8 cellular contexts compared by ENCODE assay signal in genomic region chr18:63137999-63138448, GRCh38.
DNase-seq lines count a peak whose midpoint lies in the region; ATAC-seq, FAIRE-seq and TF ChIP-seq lines count a peak whose summit lies in the region.

No MANE protein-coding gene starts in this region.

- DNase-seq in stimulated activated CD4-positive, alpha-beta T cell treated with anti-CD3 and anti-CD28 coated beads, Interleukin-15, amount 100 ng/mL, for 24 hours = peak; percentile 50
- DNase-seq in stimulated activated CD4-positive, alpha-beta T cell treated with anti-CD3 and anti-CD28 coated beads, Interleukin-12 subunit alpha, Interleukin-12 subunit beta, amount 100 ng/mL, for 4 hours = no peak
- peak in 3 of 5 experiments; percentile 34 to 86 (median 74) for DNase-seq in T-helper 2 cell
- DNase-seq in endothelial cell of umbilical vein (ENCODE audit: low read depth, low spot score) = peak; percentile 85
- no peak for DNase-seq in stimulated activated naive B cell treated with anti-CD40 and anti-IgM and Interleukin-4, amounts not matched to agents 10 μg/mL and 1 μg/mL and 100 μg/mL, for 72 hours
- no peak for DNase-seq in BE2C
- DNase-seq in amygdala (lab: John Stamatoyannopoulos, UW) = no peak

- CTCF ChIA-PET in endothelial cell of umbilical vein (lab: Charles Lee) = interaction anchor here (0.8 to 1.3 kb wide), 5 partner anchors 15 to 188 kb away, joined by 3 to 6 read pairs (median 3); no protein-coding TSS in a partner anchor

- H3K4me1 Mint-ChIP-seq in stimulated activated naive B cell treated with anti-CD40 and anti-IgM and Interleukin-4, amounts not matched to agents 10 μg/mL and 1 μg/mL and 100 μg/mL, for 72 hours = peaks cover 62 to 86% of the 10 kb centered on the region in 2 donors

- dilution Hi-C loops in endothelial cell of umbilical vein (cut with MboI; ENCODE audit: extremely low pct_ligation_motif_present, low sequenced_read_pairs) = no loop called here

- no peaks in the 10 kb centered on the region for H3K79me2 ChIP-seq in endothelial cell of umbilical vein (ENCODE audit: control insufficient read depth, insufficient read depth, low read length)

- H3K9ac ChIP-seq in endothelial cell of umbilical vein (replicated peaks; ENCODE audit: extremely low read depth, insufficient read depth, low read length) = no peak overlapping the region

- intact Hi-C loops in endothelial cell of umbilical vein (cut with micrococcal nuclease) = loop anchor here (1.0 to 2.0 kb wide), 5 partner anchors 17 to 285 kb away; partner anchors contain the start of genes KDSR and VPS4B

- H3K27me3 Mint-ChIP-seq in stimulated activated naive B cell treated with anti-CD40 and anti-IgM and Interleukin-4, amounts not matched to agents 10 μg/mL and 1 μg/mL and 100 μg/mL, for 72 hours = no peaks in the 10 kb centered on the region

- peaks cover 2 to 11% of the 10 kb centered on the region in 2 donors for H3K9me3 Mint-ChIP-seq in stimulated activated naive B cell treated with anti-CD40 and anti-IgM and Interleukin-4, amounts not matched to agents 10 μg/mL and 1 μg/mL and 100 μg/mL, for 72 hours

- H4K20me1 ChIP-seq in endothelial cell of umbilical vein (replicated peaks; ENCODE audit: control insufficient read depth, extremely low read depth, insufficient read depth, low read length) = no peaks in the 10 kb centered on the region

- peak overlapping the region; percentile 60 for H2AFZ ChIP-seq in endothelial cell of umbilical vein (ENCODE audit: low read depth, low read length)

- POLR2A ChIA-PET in endothelial cell of umbilical vein (lab: Charles Lee) = no interaction called here

- peak; percentile 56 to 66 for ATAC-seq in stimulated activated naive B cell treated with anti-CD40 and anti-IgM and Interleukin-4, amounts not matched to agents 10 μg/mL and 1 μg/mL and 100 μg/mL, for 72 hours (replicated peaks)
- ATAC-seq in GM18858 (IDR thresholded peaks at IDR 0.05; ENCODE audit: unreplicated experiment) = no peak

- no peaks in the 10 kb centered on the region for H3K9me1 ChIP-seq in endothelial cell of umbilical vein (replicated peaks; ENCODE audit: control insufficient read depth, extremely low read depth, insufficient read depth, low read length)

- H3K36me3 Mint-ChIP-seq in stimulated activated naive B cell treated with anti-CD40 and anti-IgM and Interleukin-4, amounts not matched to agents 10 μg/mL and 1 μg/mL and 100 μg/mL, for 72 hours = peaks cover 44 to 64% of the 10 kb centered on the region in 2 donors

- no peaks in the 10 kb centered on the region for H3K36me3 ChIP-seq in endothelial cell of umbilical vein (ENCODE audit: control insufficient read depth in 2 of 2, extremely low read depth in 1 of 2, insufficient read depth in 2 of 2, low read length in 2 of 2)
- no peaks in the 10 kb centered on the region for H3K36me3 ChIP-seq in BE2C

- TF ChIP-seq POLR2A in endothelial cell of umbilical vein (IDR thresholded peaks at IDR 0.05; ENCODE audit: low read depth, low read length) = no peak

- no TSS peak for BruUV-seq in endothelial cell of umbilical vein (replicated peaks; lab: Mats Ljungman, UMichigan)

- FAIRE-seq in endothelial cell of umbilical vein (lab: Jason Lieb, UNC) = peak; percentile 97

- peak overlapping the region; percentile 26 for H3K4me2 ChIP-seq in endothelial cell of umbilical vein (ENCODE audit: insufficient read depth, low read length)

- peak overlapping the region; percentile 91 for H3K27ac Mint-ChIP-seq in stimulated activated naive B cell treated with anti-CD40 and anti-IgM and Interleukin-4, amounts not matched to agents 10 μg/mL and 1 μg/mL and 100 μg/mL, for 72 hours

- H3K4me3 Mint-ChIP-seq in stimulated activated naive B cell treated with anti-CD40 and anti-IgM and Interleukin-4, amounts not matched to agents 10 μg/mL and 1 μg/mL and 100 μg/mL, for 72 hours = peak overlapping the region; percentile 65 to 66

- no peaks in the 10 kb centered on the region for H3K27me3 ChIP-seq in endothelial cell of umbilical vein (ENCODE audit: control insufficient read depth in 2 of 2, insufficient read depth in 2 of 2, low read length in 2 of 2)
- H3K27me3 ChIP-seq in BE2C = no peaks in the 10 kb centered on the region

- no peak for TF ChIP-seq CTCF in endothelial cell of umbilical vein (IDR thresholded peaks at IDR 0.05; ENCODE audit: extremely low read depth in 1 of 2, insufficient read depth in 1 of 2, low read depth in 1 of 2, low read length in 2 of 2)
- TF ChIP-seq CTCF in BE2C (IDR thresholded peaks at IDR 0.05; ENCODE audit: low read depth, low read length) = no peak

- no peaks in the 10 kb centered on the region for H3K9me3 ChIP-seq in endothelial cell of umbilical vein (replicated peaks; ENCODE audit: control insufficient read depth, insufficient read depth, low read length)
- no peaks in the 10 kb centered on the region for H3K9me3 ChIP-seq in BE2C

- H3K4me1 ChIP-seq in endothelial cell of umbilical vein (ENCODE audit: control insufficient read depth, extremely low read depth, insufficient read depth, low read length) = peaks cover 22% of the 10 kb centered on the region
- no peaks in the 10 kb centered on the region for H3K4me1 ChIP-seq in BE2C

- H3K4me3 ChIP-seq in endothelial cell of umbilical vein (replicated peaks in 1 of 3; ENCODE audit: insufficient read depth in 1 of 3, low read depth in 1 of 3, low read length in 3 of 3) (peak overlapping the region in 1 of 3 experiments; percentile 16), BE2C (ENCODE audit: low read depth, low read length) (no peak overlapping the region)

- H3K27ac ChIP-seq in endothelial cell of umbilical vein (ENCODE audit: insufficient read depth, low read depth, low read length) = peak overlapping the region; percentile 75

TF ChIP-seq in endothelial cell of umbilical vein, 7 proteins besides CTCF, POLR2A, EP300 and RAD21:
- TF ChIP-seq GATA2 (IDR thresholded peaks at IDR 0.05; ENCODE audit: insufficient read depth, insufficient read length, low read depth, low read length) (peak; percentile 94), MAX (IDR thresholded peaks at IDR 0.05; ENCODE audit: insufficient read depth, insufficient read length) (no peak), JUN (IDR thresholded peaks at IDR 0.05; ENCODE audit: borderline replicate concordance, insufficient read depth, insufficient read length, low read depth) (peak; percentile 89), MYC (IDR thresholded peaks at IDR 0.05; ENCODE audit: low read depth, low read length) (peak; percentile 43), POLR2AphosphoS5 (IDR thresholded peaks at IDR 0.05; ENCODE audit: insufficient read depth, low read depth, low read length) (peak; percentile 85), FOS (IDR thresholded peaks at IDR 0.05; ENCODE audit: borderline replicate concordance, insufficient read depth, low read length) (peak; percentile 82), EZH2 (IDR thresholded peaks at IDR 0.05; ENCODE audit: borderline replicate concordance, low read depth, low read length, severe bottlenecking) (no peak)
TF ChIP-seq in endothelial cell of umbilical vein: peak in this region for 5.

Comparison
In these comparisons a context has a peak if more than half of its experiments do, and no peak if none do; other contexts are left out.
1. DNase-seq: peak in stimulated activated CD4-positive, alpha-beta T cell treated with anti-CD3 and anti-CD28 coated beads, Interleukin-15, amount 100 ng/mL, for 24 hours (single experiment), T-helper 2 cell (3 of 5) and endothelial cell of umbilical vein (single experiment); none in stimulated activated CD4-positive, alpha-beta T cell treated with anti-CD3 and anti-CD28 coated beads, Interleukin-12 subunit alpha, Interleukin-12 subunit beta, amount 100 ng/mL, for 4 hours (single experiment), stimulated activated naive B cell treated with anti-CD40 and anti-IgM and Interleukin-4, amounts not matched to agents 10 μg/mL and 1 μg/mL and 100 μg/mL, for 72 hours (single experiment), BE2C (single experiment) and amygdala (0 of 56).